In genomic region chr22:48806227-48806781, GRCh38 we compare ENCODE assay signal across 19 cellular contexts.
"Had no signal": no experiment of that assay in that cellular context is flagged by ENCODE, and none has a peak within 500 bp of the region (broad histone marks: within the 10 kb centered on the region; RNA-seq: fewer than 3 reads in every experiment).

No MANE protein-coding gene starts in this region.

- H3K36me3 ChIP-seq: brain microvascular endothelial cell, gastroesophageal sphincter, neural progenitor cell, transverse colon, vagina had no signal

- H3K27me3 ChIP-seq: brain microvascular endothelial cell, neural progenitor cell, testis, transverse colon, vagina had no signal

- H3K9me3 ChIP-seq: gastroesophageal sphincter, testis, transverse colon, vagina had no signal

- H3K9ac ChIP-seq: neural progenitor cell had no signal

- DNase-seq: activated CD4-positive, alpha-beta T cell treated with anti-CD3 and anti-CD28 coated beads for 36 hours; activated CD4-positive, CD25-positive, alpha-beta regulatory T cell; activated CD8-positive, alpha-beta memory T cell treated with anti-CD3 and anti-CD28 coated beads, Interleukin-2, amount 10 ng/mL, durations not matched to agents 7 days and 5 days; activated CD8-positive, alpha-beta T cell treated with anti-CD3 and anti-CD28 coated beads, Interleukin-2, amount 10 ng/mL, durations not matched to agents 7 days and 5 days; activated naive CD4-positive, alpha-beta T cell treated with anti-CD3 and anti-CD28 coated beads, Interleukin-2, amount 10 ng/mL, durations not matched to agents 7 days and 5 days; activated naive CD8-positive, alpha-beta T cell treated with anti-CD3 and anti-CD28 coated beads, Interleukin-2, amount 10 ng/mL, durations not matched to agents 7 days and 5 days; activated T-cell treated with anti-CD3 and anti-CD28 coated beads, Interleukin-2, amount 50 U/mL, for 72 hours; amniotic stem cell; brain microvascular endothelial cell; kidney; natural killer cell; right cardiac atrium; stimulated activated CD4-positive, alpha-beta T cell treated with anti-CD3 and anti-CD28 coated beads, Interleukin-2, amount 100 ng/mL, for 48 hours; stimulated activated naive CD8-positive, alpha-beta T cell treated with anti-CD3 and anti-CD28 coated beads, Interleukin-15, Interleukin-2, amounts not matched to agents 100 U/mL and 50 U/mL, for 24 hours; testis; transverse colon had no signal

- H3K27ac ChIP-seq: brain microvascular endothelial cell, gastroesophageal sphincter, neural progenitor cell, testis, transverse colon, vagina had no signal

- H2AFZ ChIP-seq: neural progenitor cell had no signal

- ATAC-seq: activated CD4-positive, alpha-beta T cell treated with anti-CD3 and anti-CD28 coated beads for 36 hours; activated CD8-positive, alpha-beta memory T cell treated with anti-CD3 and anti-CD28 coated beads, Interleukin-2, amount 10 ng/mL, durations not matched to agents 7 days and 5 days; activated CD8-positive, alpha-beta T cell treated with anti-CD3 and anti-CD28 coated beads, Interleukin-2, amount 10 ng/mL, durations not matched to agents 7 days and 5 days; activated T-cell treated with anti-CD3 and anti-CD28 coated beads, Interleukin-2, amount 50 U/mL, for 72 hours; gastroesophageal sphincter; right cardiac atrium; stimulated activated naive CD8-positive, alpha-beta T cell treated with anti-CD3 and anti-CD28 coated beads, Interleukin-15, Interleukin-2, amounts not matched to agents 100 U/mL and 50 U/mL, for 24 hours had no signal

- H3K4me2 ChIP-seq: neural progenitor cell had no signal

- H3K4me1 ChIP-seq: gastroesophageal sphincter, neural progenitor cell, testis, transverse colon, vagina had no signal

- H3K4me3 ChIP-seq: gastroesophageal sphincter, neural progenitor cell, testis, transverse colon, vagina had no signal
